ENCODE assay signal across 8 cellular contexts in genomic region chr3:48991851-48992545, GRCh38. TPM values are rescaled to one million over a fixed set of nuclear protein-coding genes. Genes with fewer than 3 reads are reported as not detected.
A peak's percentile ranks its signal among the peaks of the same experiment; 100 is the strongest.
DNase-seq lines count a peak whose midpoint lies in the region; ATAC-seq and TF ChIP-seq lines count a peak whose summit lies in the region.
"Had no signal": no experiment of that assay in that cellular context is flagged by ENCODE, and none has a peak within 500 bp of the region (broad histone marks: within the 10 kb centered on the region; RNA-seq: fewer than 3 reads in every experiment).

No MANE protein-coding gene starts in this region.

- no peak overlapping the region for H3K14ac ChIP-seq in H9 (ENCODE audit: insufficient read depth, low read length)

- peaks cover 20 to 23% of the 10 kb centered on the region in 2 experiments for H3K4me1 Mint-ChIP-seq in H9
- peaks cover 40% of the 10 kb centered on the region for H3K4me1 Mint-ChIP-seq in stimulated activated memory B cell treated with anti-CD40 and anti-IgM and Interleukin-4, amounts not matched to agents 10 μg/mL and 1 μg/mL and 100 μg/mL, for 72 hours

- no peak overlapping the region for H4K8ac ChIP-seq in H9 (replicated peaks; ENCODE audit: insufficient read length, low read depth, low read length)

- peak overlapping the region; percentile 89 for H3K4me3 ChIP-seq in fibroblast of the aortic adventitia (ENCODE audit: low read depth, low read length)

- H4K5ac ChIP-seq in H9 (ENCODE audit: insufficient read length, low read depth, low read length): no peak overlapping the region

- no peaks in the 10 kb centered on the region for H3K9me3 Mint-ChIP-seq in H9
- no peaks in the 10 kb centered on the region for H3K9me3 Mint-ChIP-seq in stimulated activated memory B cell treated with anti-CD40 and anti-IgM and Interleukin-4, amounts not matched to agents 10 μg/mL and 1 μg/mL and 100 μg/mL, for 72 hours

- H3K4ac ChIP-seq in H9 (ENCODE audit: low read depth, low read length): no peak overlapping the region

- POLR2A ChIA-PET in GM10248 (lab: Yijun Ruan, JAX): interaction anchor here (0.6 to 1.6 kb wide), 3 partner anchors 15 to 78 kb away, joined by 3 to 7 read pairs (median 3); partner anchors contain the start of gene WDR6

- no peak overlapping the region for H3K23ac ChIP-seq in H9 (ENCODE audit: insufficient read length, low read depth, low read length)

- H3K36me3 Mint-ChIP-seq in H9 (ENCODE audit: insufficient read depth in 1 of 3, low read depth in 3 of 3): peaks cover 5 to 24% (median 14%) of the 10 kb centered on the region in 3 experiments
- H3K36me3 Mint-ChIP-seq in stimulated activated memory B cell treated with anti-CD40 and anti-IgM and Interleukin-4, amounts not matched to agents 10 μg/mL and 1 μg/mL and 100 μg/mL, for 72 hours: peaks cover 10% of the 10 kb centered on the region

- H2AFZ ChIP-seq in H9 (ENCODE audit: low read length): no peak overlapping the region

- H3K27ac Mint-ChIP-seq in H9: no peak overlapping the region; a peak in 1 of 7 replicates
- peak overlapping the region; percentile 79 for H3K27ac Mint-ChIP-seq in stimulated activated memory B cell treated with anti-CD40 and anti-IgM and Interleukin-4, amounts not matched to agents 10 μg/mL and 1 μg/mL and 100 μg/mL, for 72 hours

- H3K4me3 Mint-ChIP-seq in H9: peak overlapping the region; percentile 68 to 86; a peak in 4 of 5 replicates
- peak overlapping the region; percentile 12 for H3K4me3 Mint-ChIP-seq in stimulated activated memory B cell treated with anti-CD40 and anti-IgM and Interleukin-4, amounts not matched to agents 10 μg/mL and 1 μg/mL and 100 μg/mL, for 72 hours

- H3K23me2 ChIP-seq in H9 (ENCODE audit: insufficient read length, low read depth, low read length, poor library complexity, severe bottlenecking): peaks cover 21% of the 10 kb centered on the region

- no peak overlapping the region for H4K91ac ChIP-seq in H9 (ENCODE audit: insufficient read length, low read depth, low read length)

- no peaks in the 10 kb centered on the region for H4K20me1 ChIP-seq in H9 (ENCODE audit: control insufficient read depth, insufficient read depth, insufficient read length)

- no peak overlapping the region for H2AK5ac ChIP-seq in H9 (ENCODE audit: insufficient read length, low read length)

- H2BK20ac ChIP-seq in H9 (ENCODE audit: low read depth, low read length, poor library complexity, severe bottlenecking): no peak overlapping the region

- no peaks in the 10 kb centered on the region; the same call in 1 of the 2 replicates for H3K79me2 ChIP-seq in H9 (ENCODE audit: insufficient read depth, low read length)

- H2BK12ac ChIP-seq in H9 (ENCODE audit: insufficient read length, low read depth, low read length): no peak overlapping the region

- TF ChIP-seq CTCF in H9 (conservative IDR thresholded peaks at IDR 0.05): no peak
- TF ChIP-seq CTCF in VCaP (conservative IDR thresholded peaks at IDR 0.05): no peak
- TF ChIP-seq CTCF in fibroblast of the aortic adventitia (IDR thresholded peaks at IDR 0.05; ENCODE audit: insufficient read depth, low read length): no peak
- TF ChIP-seq CTCF in GM10248 (IDR thresholded peaks at IDR 0.05; ENCODE audit: control extremely low read depth, extremely low read depth, low read depth, missing control alignments): no peak

- CTCF ChIA-PET in GM10248 (lab: Yijun Ruan, JAX): interaction anchor here (0.7 to 2.0 kb wide), 7 partner anchors 9 to 457 kb away, joined by 3 to 9 read pairs (median 4); partner anchors contain the start of genes ARIH2, NDUFAF3 and WDR6

- H3K27me3 Mint-ChIP-seq in H9 (ENCODE audit: low read depth): no peaks in the 10 kb centered on the region; the same call in 1 of the 2 replicates
- H3K27me3 Mint-ChIP-seq in stimulated activated memory B cell treated with anti-CD40 and anti-IgM and Interleukin-4, amounts not matched to agents 10 μg/mL and 1 μg/mL and 100 μg/mL, for 72 hours: no peaks in the 10 kb centered on the region

- H2BK5ac ChIP-seq in H9 (ENCODE audit: insufficient read length, low read length): no peak overlapping the region

- no peaks in the 10 kb centered on the region for H3K9me3 ChIP-seq in H9 (ENCODE audit: control insufficient read depth, low read depth, low read length)

- H3K79me1 ChIP-seq in H9 (ENCODE audit: insufficient read depth, low read depth, low read length, poor library complexity, severe bottlenecking): no peaks in the 10 kb centered on the region

- no peaks in the 10 kb centered on the region for H3K27me3 ChIP-seq in H9 (ENCODE audit: insufficient read depth, low read length)

- ATAC-seq in stimulated activated memory B cell treated with anti-CD40 and anti-IgM and Interleukin-4, amounts not matched to agents 10 μg/mL and 1 μg/mL and 100 μg/mL, for 72 hours: no peak
- no peak for ATAC-seq in HG03439 (IDR thresholded peaks at IDR 0.05; ENCODE audit: unreplicated experiment)

- no CpG with 5 or more reads among the region's 5 CpGs for WGBS in H9 (ENCODE audit: extremely low coverage, insufficient read length, low lambda C conversion rate)

- no peak overlapping the region for H3K27ac ChIP-seq in H9 (ENCODE audit: insufficient read length, low read depth, low read length)
- peak overlapping the region; percentile 99; the same call in 1 of the 2 replicates for H3K27ac ChIP-seq in VCaP

- no peak overlapping the region for H3K18ac ChIP-seq in H9 (ENCODE audit: insufficient read length, low read depth, low read length)

- DNase-seq in H9 (no peak), fibroblast of the aortic adventitia (ENCODE audit: low read depth) (peak; percentile 23), GM10248 (ENCODE audit: extremely low spot score) (no peak), NK-92 (lab: John Stamatoyannopoulos, UW; ENCODE audit: unreplicated experiment) (no peak)
- DNase-seq: stimulated activated CD4-positive, alpha-beta T cell treated with anti-CD3 and anti-CD28 coated beads, Interleukin-12 subunit alpha, Interleukin-12 subunit beta, amount 100 ng/mL, for 4 hours had no signal

- H3K4me2 ChIP-seq in H9 (ENCODE audit: insufficient read depth, insufficient read length, low read length): peak overlapping the region; percentile 90

- no peak overlapping the region for H3K9ac ChIP-seq in H9 (ENCODE audit: extremely low read depth, insufficient read length, low read length)

- no peak overlapping the region for H2BK120ac ChIP-seq in H9 (ENCODE audit: low read depth, low read length, poor library complexity, severe bottlenecking)

- H2BK15ac ChIP-seq in H9 (ENCODE audit: low read depth, low read length): no peak overlapping the region

- H3K4me1 ChIP-seq in H9 (ENCODE audit: insufficient read depth, low read length): peaks cover 11% of the 10 kb centered on the region; the same call in 1 of the 2 replicates

- H3T11ph ChIP-seq in H9 (ENCODE audit: low read length): no peak overlapping the region

- no peak overlapping the region for H3K56ac ChIP-seq in H9 (ENCODE audit: insufficient read length, low read depth, low read length)

RNA-seq across cellular contexts. Expression of gene P4HTM, which starts 2.0 kb away (rescaled TPM):
- total RNA-seq in H9 (2021) (34.5 and 36.0 TPM in 2 replicates), fibroblast of the aortic adventitia (ENCODE audit: low replicate concordance) (22.2 and 49.1 TPM in 2 replicates)

RNA-seq across cellular contexts. Expression of gene WDR6, which starts 15.2 kb away (rescaled TPM):
- total RNA-seq in H9 (2021) (282 and 298 TPM in 2 replicates), fibroblast of the aortic adventitia (ENCODE audit: low replicate concordance) (65.4 and 99.8 TPM in 2 replicates)

RNA-seq across cellular contexts. Expression of gene DALRD3, which starts 26.4 kb away (rescaled TPM):
- total RNA-seq in H9 (2021) (27.1 and 32.3 TPM in 2 replicates), fibroblast of the aortic adventitia (ENCODE audit: low replicate concordance) (32.6 and 46.4 TPM in 2 replicates)

RNA-seq across cellular contexts. Expression of gene NDUFAF3, which starts 29.9 kb away (rescaled TPM):
- total RNA-seq in H9 (2021): 39.9 and 40.7 TPM in 2 replicates
- 22.1 and 41.0 TPM in 2 replicates for total RNA-seq in fibroblast of the aortic adventitia (ENCODE audit: low replicate concordance)

RNA-seq across cellular contexts. Expression of gene IMPDH2, which starts 37.2 kb away (rescaled TPM):
- total RNA-seq in H9 (2021) (408 and 414 TPM in 2 replicates), fibroblast of the aortic adventitia (ENCODE audit: low replicate concordance) (313 and 402 TPM in 2 replicates)
